ENCODE assay signal across 8 cellular contexts in genomic region chr5:132466453-132467291, GRCh38. TPM values are rescaled to one million over a fixed set of nuclear protein-coding genes. Genes with fewer than 3 reads are reported as not detected.
DNase-seq lines count a peak whose midpoint lies in the region; ATAC-seq and TF ChIP-seq lines count a peak whose summit lies in the region.

No MANE protein-coding gene starts in this region.

- H3K9me3 ChIP-seq in thyroid gland = no peaks in the 10 kb centered on the region

- peaks cover 13 to 39% of the 10 kb centered on the region in 2 donors for H3K4me1 ChIP-seq in thyroid gland

- H3K36me3 Mint-ChIP-seq in activated T-cell treated with anti-CD3 and anti-CD28 coated beads, Interleukin-2, amount 50 U/mL, for 72 hours (ENCODE audit: insufficient read depth in 2 of 2) = peaks cover 0 to 3% of the 10 kb centered on the region in 2 donors

- H3K27ac Mint-ChIP-seq in activated T-cell treated with anti-CD3 and anti-CD28 coated beads, Interleukin-2, amount 50 U/mL, for 72 hours = peak overlapping the region; percentile 76
- H3K27ac Mint-ChIP-seq in stimulated activated naive CD8-positive, alpha-beta T cell treated with anti-CD3 and anti-CD28 coated beads, Interleukin-15, amount 100 ng/mL, for 72 hours = peak overlapping the region; percentile 76 to 89

- POLR2A ChIA-PET in HEK293T (lab: Yijun Ruan, JAX) = interaction anchor here (0.6 to 1.2 kb wide), 4 partner anchors 13 to 31 kb away, joined by 3 to 4 read pairs (median 3); partner anchors contain the start of gene IRF1

- peaks cover 6% of the 10 kb centered on the region for H3K27me3 Mint-ChIP-seq in activated T-cell treated with anti-CD3 and anti-CD28 coated beads, Interleukin-2, amount 50 U/mL, for 72 hours (ENCODE audit: low read depth)
- no peaks in the 10 kb centered on the region for H3K27me3 Mint-ChIP-seq in stimulated activated naive CD8-positive, alpha-beta T cell treated with anti-CD3 and anti-CD28 coated beads, Interleukin-15, amount 100 ng/mL, for 72 hours

- H3K4me3 Mint-ChIP-seq in activated T-cell treated with anti-CD3 and anti-CD28 coated beads, Interleukin-2, amount 50 U/mL, for 72 hours = peak overlapping the region; percentile 81 to 84
- peak overlapping the region; percentile 58 to 82 for H3K4me3 Mint-ChIP-seq in stimulated activated naive CD8-positive, alpha-beta T cell treated with anti-CD3 and anti-CD28 coated beads, Interleukin-15, amount 100 ng/mL, for 72 hours

- peak; percentile 53 for ATAC-seq in GM21576 (IDR thresholded peaks at IDR 0.05; ENCODE audit: unreplicated experiment)
- peak; percentile 57 to 61 for ATAC-seq in activated T-cell treated with anti-CD3 and anti-CD28 coated beads, Interleukin-2, amount 50 U/mL, for 72 hours (replicated peaks in 1 of 2)
- peak; percentile 83 for ATAC-seq in stimulated activated naive CD8-positive, alpha-beta T cell treated with anti-CD3 and anti-CD28 coated beads, Interleukin-15, amount 100 ng/mL, for 72 hours

- TF ChIP-seq POLR2A in thyroid gland (IDR thresholded peaks at IDR 0.05) = no peak

- H3K9me3 Mint-ChIP-seq in activated T-cell treated with anti-CD3 and anti-CD28 coated beads, Interleukin-2, amount 50 U/mL, for 72 hours = no peaks in the 10 kb centered on the region
- H3K9me3 Mint-ChIP-seq in stimulated activated naive CD8-positive, alpha-beta T cell treated with anti-CD3 and anti-CD28 coated beads, Interleukin-15, amount 100 ng/mL, for 72 hours = no peaks in the 10 kb centered on the region

- H3K4me3 ChIP-seq in GM12864 (ENCODE audit: low read depth, low read length) = peak overlapping the region; percentile 24; the same call in 1 of the 2 replicates
- no peak overlapping the region for H3K4me3 ChIP-seq in thyroid gland (replicated peaks in 1 of 3)

- no peak for TF ChIP-seq CTCF in GM12864 (IDR thresholded peaks at IDR 0.05; ENCODE audit: low read depth, low read length, missing control alignments)
- no peak for TF ChIP-seq CTCF in thyroid gland (IDR thresholded peaks at IDR 0.05)

- H3K27me3 ChIP-seq in thyroid gland = no peaks in the 10 kb centered on the region

- H3K27ac ChIP-seq in thyroid gland = peak overlapping the region in 1 of 3 donors; percentile 48

- no peaks in the 10 kb centered on the region for H3K36me3 ChIP-seq in thyroid gland

- 55 to 61% methylated on average over 17 of the region's 18 CpGs for WGBS in thyroid gland, 2 donors

- intact Hi-C loops in cardiac septum (cut with DNase I) = no loop called here
- intact Hi-C loops in thyroid gland (cut with DNase I) = no loop called here

- H3K4me1 Mint-ChIP-seq in activated T-cell treated with anti-CD3 and anti-CD28 coated beads, Interleukin-2, amount 50 U/mL, for 72 hours (ENCODE audit: low read depth) = peaks cover 82% of the 10 kb centered on the region
- peaks cover 99% of the 10 kb centered on the region for H3K4me1 Mint-ChIP-seq in stimulated activated naive CD8-positive, alpha-beta T cell treated with anti-CD3 and anti-CD28 coated beads, Interleukin-15, amount 100 ng/mL, for 72 hours

- CTCF ChIA-PET in HEK293T (lab: Yijun Ruan, JAX) = interaction anchor here (0.6 to 1.3 kb wide), 2 partner anchors 44 to 96 kb away, joined by 3 to 5 read pairs; no protein-coding TSS in a partner anchor

- DNase-seq in GM12864 (ENCODE audit: low read depth) = peak; percentile 90
- DNase-seq in Kasumi-1 (lab: John Stamatoyannopoulos, UW) = peak; percentile 98 to 99
- peak; percentile 67 to 68 for DNase-seq in activated T-cell treated with anti-CD3 and anti-CD28 coated beads, Interleukin-2, amount 50 U/mL, for 72 hours
- peak; percentile 93 for DNase-seq in cardiac septum (ENCODE audit: low spot score)
- DNase-seq in stimulated activated naive CD8-positive, alpha-beta T cell treated with anti-CD3 and anti-CD28 coated beads, Interleukin-15, amount 100 ng/mL, for 72 hours = peak; percentile 62 to 74
- no peak for DNase-seq in thyroid gland
- no peak for DNase-seq in HEK293T (ENCODE audit: extremely low spot score)

TF ChIP-seq in HEK293T, 16 proteins besides CTCF, POLR2A, EP300 and RAD21:
- TF ChIP-seq HDGF (IDR thresholded peaks at IDR 0.05; ENCODE audit: borderline replicate concordance) (no peak), ZNF384 (IDR thresholded peaks at IDR 0.05) (no peak), L3MBTL2 (conservative IDR thresholded peaks at IDR 0.05) (no peak), SUZ12 (IDR thresholded peaks at IDR 0.05) (no peak), ELF4 (IDR thresholded peaks at IDR 0.05) (no peak), FOXA1 (IDR thresholded peaks at IDR 0.05) (no peak), CTBP1 (IDR thresholded peaks at IDR 0.05; ENCODE audit: borderline replicate concordance) (no peak), ARNT (IDR thresholded peaks at IDR 0.05) (no peak), FOXM1 (IDR thresholded peaks at IDR 0.05; ENCODE audit: borderline replicate concordance) (no peak), LEF1 (IDR thresholded peaks at IDR 0.05; ENCODE audit: borderline replicate concordance) (no peak), TARDBP (IDR thresholded peaks at IDR 0.05) (no peak), SP1 (IDR thresholded peaks at IDR 0.05) (no peak), PKNOX1 (IDR thresholded peaks at IDR 0.05) (no peak)

RNA-seq across cellular contexts. Expression of gene IRF1, which starts 23.9 kb away (rescaled TPM):
- total RNA-seq in activated T-cell treated with anti-CD3 and anti-CD28 coated beads, Interleukin-2, amount 50 U/mL, for 72 hours = 100 to 1,000 TPM; 212 to 226 TPM
- total RNA-seq in cardiac septum (19.9 TPM), thyroid gland (10 to 100 TPM; 24.6 to 49.7 (median 32.1) TPM)

Comparison
In these comparisons a context has a peak if more than half of its experiments do, and no peak if none do; other contexts are left out.
1. DNase-seq: peak in GM12864 (single experiment), Kasumi-1 (2 of 2), activated T-cell treated with anti-CD3 and anti-CD28 coated beads, Interleukin-2, amount 50 U/mL, for 72 hours (2 of 2), cardiac septum (single experiment) and stimulated activated naive CD8-positive, alpha-beta T cell treated with anti-CD3 and anti-CD28 coated beads, Interleukin-15, amount 100 ng/mL, for 72 hours (2 of 2); none in thyroid gland (0 of 2) and HEK293T (single experiment).
2. RNA of gene IRF1, which starts 23.9 kb away (total RNA-seq): 212 to 226 TPM in activated T-cell treated with anti-CD3 and anti-CD28 coated beads, Interleukin-2, amount 50 U/mL, for 72 hours; 24.6 to 49.7 TPM in thyroid gland and 19.9 TPM in cardiac septum (single experiment); every median in the first group is over 4 times any median in the second.
3. Peak in every context shown above with its lines, with median percentiles within 50 percentile points of each other: ATAC-seq.